ENCODE assay signal across 27 cellular contexts in genomic region chr2:68871159-68871764, GRCh38. TPM values are rescaled to one million over a fixed set of nuclear protein-coding genes. Genes with fewer than 3 reads are reported as not detected.
DNase-seq lines count a peak whose midpoint lies in the region; ATAC-seq, FAIRE-seq and TF ChIP-seq lines count a peak whose summit lies in the region.
"Had no signal": no experiment of that assay in that cellular context is flagged by ENCODE, and none has a peak within 500 bp of the region (broad histone marks: within the 10 kb centered on the region; RNA-seq: fewer than 3 reads in every experiment).

A gene with protein sequence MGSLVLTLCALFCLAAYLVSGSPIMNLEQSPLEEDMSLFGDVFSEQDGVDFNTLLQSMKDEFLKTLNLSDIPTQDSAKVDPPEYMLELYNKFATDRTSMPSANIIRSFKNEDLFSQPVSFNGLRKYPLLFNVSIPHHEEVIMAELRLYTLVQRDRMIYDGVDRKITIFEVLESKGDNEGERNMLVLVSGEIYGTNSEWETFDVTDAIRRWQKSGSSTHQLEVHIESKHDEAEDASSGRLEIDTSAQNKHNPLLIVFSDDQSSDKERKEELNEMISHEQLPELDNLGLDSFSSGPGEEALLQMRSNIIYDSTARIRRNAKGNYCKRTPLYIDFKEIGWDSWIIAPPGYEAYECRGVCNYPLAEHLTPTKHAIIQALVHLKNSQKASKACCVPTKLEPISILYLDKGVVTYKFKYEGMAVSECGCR (minus strand): TSS chr2:68871397. CDS start chr2:68871358, 39 bp downstream.

- H3K27ac ChIP-seq in right cardiac atrium (ENCODE audit: low read length) = peak within 1 kb of the TSS; percentile 91
- peak within 1 kb of the TSS; percentile 19; the same call in 2 of the 3 replicates for H3K27ac ChIP-seq in K562 (ENCODE audit: extremely low read depth, low read depth, low read length)
- H3K27ac ChIP-seq in right lobe of liver = no peak within 1 kb of the TSS
- H3K27ac ChIP-seq in tibial artery = no peak within 1 kb of the TSS
- H3K27ac ChIP-seq: A549, HL-60 had no signal

- no peaks in the 10 kb centered on the region for H3K27me3 ChIP-seq in right cardiac atrium (ENCODE audit: control insufficient read depth, insufficient read depth)
- H3K27me3 ChIP-seq in K562 (ENCODE audit: control insufficient read depth in 2 of 2, insufficient read depth in 2 of 2, low read length in 2 of 2) = no peaks in the 10 kb centered on the region
- no peaks in the 10 kb centered on the region for H3K27me3 ChIP-seq in right lobe of liver
- no peaks in the 10 kb centered on the region for H3K27me3 ChIP-seq in tibial artery
- H3K27me3 ChIP-seq: BLaER1 treated with 17β-estradiol and CSF1 and Interleukin-3, amounts not matched to agents 10 nM and 100 nM had no signal

- peak within 1 kb of the TSS; percentile 66 for H2AFZ ChIP-seq in K562 (ENCODE audit: low read depth, low read length)

- peak within 1 kb of the TSS in 1 of 2 experiments; percentile 14; a peak in 1 of 4 replicates for H3K9ac ChIP-seq in K562 (ENCODE audit: insufficient read depth in 1 of 2, low read depth in 2 of 2, low read length in 2 of 2)
- H3K9ac ChIP-seq: BLaER1 treated with 17β-estradiol and CSF1 and Interleukin-3, amounts not matched to agents 10 nM and 100 nM had no signal

- POLR2A ChIA-PET in K562 (lab: Yijun Ruan, JAX) = no interaction called here

- intact Hi-C loops in right cardiac atrium (cut with DNase I) (no loop called here), Right ventricle myocardium inferior (cut with DNase I) (no loop called here), K562 (cut with micrococcal nuclease) (no loop called here), right lobe of liver (cut with DNase I) (no loop called here), tibial artery (cut with DNase I; ENCODE audit: low total_unique reads) (no loop called here)

- no peaks in the 10 kb centered on the region for H3K36me3 ChIP-seq in K562 (ENCODE audit: control insufficient read depth, insufficient read depth, low read length)
- H3K36me3 ChIP-seq in right lobe of liver = no peaks in the 10 kb centered on the region
- H3K36me3 ChIP-seq in tibial artery = no peaks in the 10 kb centered on the region
- H3K36me3 ChIP-seq: BLaER1 treated with 17β-estradiol and CSF1 and Interleukin-3, amounts not matched to agents 10 nM and 100 nM had no signal

- no peak for TF ChIP-seq RAD21 in K562 (CRISPR knock-in tag; conservative IDR thresholded peaks at IDR 0.05 in 1 of 2, IDR thresholded peaks at IDR 0.05 in 1 of 2)

- no peak for TF ChIP-seq EP300 in K562 (IDR thresholded peaks at IDR 0.05; ENCODE audit: low read length)

- peak; percentile 46 for FAIRE-seq in K562 (lab: Jason Lieb, UNC)
- FAIRE-seq: D721Med, H54 had no signal

- no peaks in the 10 kb centered on the region for H3K4me1 ChIP-seq in right cardiac atrium (ENCODE audit: control insufficient read depth, insufficient read depth, low read length)
- peaks cover 0 to 12% of the 10 kb centered on the region in 2 experiments; a peak in 3 of 5 replicates for H3K4me1 ChIP-seq in K562 (replicated peaks in 1 of 2; ENCODE audit: control insufficient read depth in 2 of 2, insufficient read depth in 2 of 2, low read length in 2 of 2)
- no peaks in the 10 kb centered on the region for H3K4me1 ChIP-seq in right lobe of liver
- no peaks in the 10 kb centered on the region for H3K4me1 ChIP-seq in tibial artery
- H3K4me1 ChIP-seq: A549 had no signal

- CTCF ChIA-PET in K562 (lab: Yijun Ruan, JAX; ENCODE audit: low intra/inter-chr PET ratio) = no interaction called here

- H4K20me1 ChIP-seq in K562 (replicated peaks; ENCODE audit: control insufficient read depth, insufficient read depth, low read length) = no peaks in the 10 kb centered on the region
- H4K20me1 ChIP-seq: BLaER1 treated with 17β-estradiol and CSF1 and Interleukin-3, amounts not matched to agents 10 nM and 100 nM had no signal

- TF ChIP-seq POLR2A in K562 (conservative IDR thresholded peaks at IDR 0.05) = no peak
- no peak for TF ChIP-seq POLR2A in right lobe of liver (IDR thresholded peaks at IDR 0.05)

- WGBS in right cardiac atrium = 61% methylated on average over 6 of the region's 6 CpGs
- 30% methylated on average over 6 of the region's 6 CpGs for WGBS in K562 (ENCODE audit: insufficient coverage, low coverage, missing lambda C conversion rate)
- WGBS in right lobe of liver (ENCODE audit: insufficient coverage, low coverage, low lambda C conversion rate, missing lambda C conversion rate) = 71% methylated on average over 6 of the region's 6 CpGs

- in situ Hi-C loops in K562 (cut with MboI) = no loop called here

- ATAC-seq in right cardiac atrium (peak; percentile 71 to 83), Right ventricle myocardium inferior (no peak), K562 (no peak; the same call in 2 of the 3 replicates), right lobe of liver (peak in 1 of 4 donors; percentile 19)
- ATAC-seq: A549 had no signal

- H3K4me3 ChIP-seq in right cardiac atrium (ENCODE audit: low read length) = peak within 1 kb of the TSS; percentile 75
- no peak within 1 kb of the TSS for H3K4me3 ChIP-seq in K562
- H3K4me3 ChIP-seq in right lobe of liver = peak within 1 kb of the TSS; percentile 2 to 14 (median 9)
- H3K4me3 ChIP-seq in tibial artery = no peak within 1 kb of the TSS
- H3K4me3 ChIP-seq: A549; BLaER1 treated with 17β-estradiol and CSF1 and Interleukin-3, amounts not matched to agents 10 nM and 100 nM had no signal

- DNase-seq in right cardiac atrium (peak; percentile 25 to 62 (median 57)), Right ventricle myocardium inferior (ENCODE audit: missing footprints) (no peak), K562 (ENCODE audit: extremely low read depth in 1 of 4, low spot score in 3 of 4) (peak in 1 of 4 experiments; percentile 40), right lobe of liver (no peak), tibial artery (no peak), SKM-1 (lab: John Stamatoyannopoulos, UW; ENCODE audit: unreplicated experiment) (no peak), NK-92 (lab: John Stamatoyannopoulos, UW; ENCODE audit: unreplicated experiment) (no peak)
- DNase-seq: AML-193; CD4-positive, alpha-beta T cell; Kasumi-1; NCI-H1092 treated with DMSO at 0.1 percent for 48 hours; NCI-H1436; NCI-H187; NCI-H2081 treated with DMSO at 0.1 percent for 48 hours; NCI-H2171; NCI-H226; NCI-H510A treated with DMSO at 0.1 percent for 48 hours; NK-92 treated with Interleukin-12 subunit alpha and Interleukin-12 subunit beta, amount 100 ng/mL, for 24 hours; RPMI8226; SHP77 had no signal

- no peaks in the 10 kb centered on the region for H3K9me3 ChIP-seq in right cardiac atrium (ENCODE audit: control insufficient read depth, low read length)
- no peaks in the 10 kb centered on the region for H3K9me3 ChIP-seq in K562 (replicated peaks; ENCODE audit: control insufficient read depth, insufficient read depth, low read depth, low read length)
- no peaks in the 10 kb centered on the region for H3K9me3 ChIP-seq in right lobe of liver
- H3K9me3 ChIP-seq in tibial artery = no peaks in the 10 kb centered on the region
- H3K9me3 ChIP-seq: A549 had no signal

- no TSS peak for BruUV-seq in K562 (replicated peaks; lab: Mats Ljungman, UMichigan)

- H3K9me1 ChIP-seq in K562 (ENCODE audit: control insufficient read depth, insufficient read depth, low read length) = no peaks in the 10 kb centered on the region

- H3K4me2 ChIP-seq in K562 (ENCODE audit: insufficient read depth, low read length) = peak within 1 kb of the TSS; percentile 47
- H3K4me2 ChIP-seq: A549 had no signal

- no peaks in the 10 kb centered on the region for H3K79me2 ChIP-seq in K562 (ENCODE audit: control insufficient read depth, insufficient read depth, low read length)

- no peak for TF ChIP-seq CTCF in K562 (IDR thresholded peaks at IDR 0.05 in 2 of 3, conservative IDR thresholded peaks at IDR 0.05 in 1 of 3; ENCODE audit: insufficient read depth in 2 of 3, low read depth in 1 of 3, low read length in 3 of 3)
- TF ChIP-seq CTCF in right lobe of liver (IDR thresholded peaks at IDR 0.05) = no peak
- no peak for TF ChIP-seq CTCF in tibial artery (IDR thresholded peaks at IDR 0.05)

RNA-seq across cellular contexts. Expression of the gene that starts here (rescaled TPM):
- total RNA-seq in right cardiac atrium (1,000 to 10,000 TPM; 1,953 to 6,380 (median 2,692) TPM), Right ventricle myocardium inferior (0.35 TPM), K562 (2014; rRNA removed) (0.59 and 0.69 TPM in 2 replicates), K562 (2014; rRNA removed; fragmentation: Illumina TruSeq; extraction: Trizol) (0.73 and 1.3 TPM in 2 replicates), K562 (2015; rRNA removed; fragmentation: Illumina TruSeq; extraction: Trizol) (0.43 and 0.45 TPM in 2 replicates), K562 (2021) (0.89 and 0.91 TPM in 2 replicates), right lobe of liver (10 to 100 TPM in 1 of 6 experiments, 1 to 10 TPM in 5; 4.0 to 15.4 (median 6.0) TPM)
- polyA plus RNA-seq in right cardiac atrium (153 TPM), K562 (2011; rRNA removed) (0.18 and 0.40 TPM in 2 replicates), K562 (2014; fragmentation: Illumina TruSeq; extraction: Trizol) (0.73 and 1.2 TPM in 2 replicates), K562 (2014; fragmentation: Nextera tagmentation; extraction: Ambion mirVana) (under 1 TPM; 0.11 to 0.29 TPM), K562 (2014; rRNA removed) (0.15 and 1.1 TPM in 2 replicates)
- total RNA-seq in K562 (2011; cell fraction: chromatin; rRNA removed; ENCODE audit: low replicate concordance) = 0.86 and 1.8 TPM in 2 replicates
- 1.1 and 1.3 TPM in 2 replicates for total RNA-seq in K562 (2011; cell fraction: nucleolus; rRNA removed)
- total RNA-seq in K562 (2011; cell fraction: nucleoplasm; rRNA removed) = 1.6 and 2.1 TPM in 2 replicates
- 0.16 and 0.21 TPM in 2 replicates for polyA plus RNA-seq in K562 (2011; cell fraction: cytosol; rRNA removed)
- 0.18 and 0.81 TPM in 2 replicates for polyA plus RNA-seq in K562 (2011; cell fraction: nucleus; rRNA removed)
- polyA plus RNA-seq in K562 (2012) = 0.50 and 0.60 TPM in 2 replicates
- 0.27 and 1.6 TPM in 2 replicates for polyA minus RNA-seq in K562 (2011; rRNA and poly(A)+ RNA removed)
- polyA minus RNA-seq in K562 (2011; cell fraction: cytosol; rRNA and poly(A)+ RNA removed) = 1.5 TPM in 1 of 2 replicates, not detected in the other
- 0.22 and 1.3 TPM in 2 replicates for polyA minus RNA-seq in K562 (2011; cell fraction: nucleus; rRNA and poly(A)+ RNA removed)
- total RNA-seq: CD4-positive, alpha-beta T cell; M059J; SK-MEL-5 had no signal
- polyA plus RNA-seq: A549 had no signal

Comparison
In these comparisons a context has a peak if more than half of its experiments do, and no peak if none do; other contexts are left out.
1. RNA of the gene that starts here (total RNA-seq): 1,953 to 6,380 TPM in right cardiac atrium; 4.0 to 15.4 TPM in right lobe of liver, 0.43 to 2.1 TPM in K562 and 0.35 TPM in Right ventricle myocardium inferior (single experiment); every median in the first group is over 100 times any median in the second.
2. RNA of the gene that starts here (polyA plus RNA-seq): 153 TPM in right cardiac atrium (single experiment); 0.11 to 1.2 TPM in K562; every median in the first group is over 10 times any median in the second.
3. ATAC-seq: peak in right cardiac atrium (2 of 2); none in Right ventricle myocardium inferior (single experiment) and K562 (single experiment).
4. DNase-seq: peak in right cardiac atrium (3 of 3); none in Right ventricle myocardium inferior (single experiment), right lobe of liver (0 of 3), tibial artery (0 of 2), SKM-1 (single experiment) and NK-92 (single experiment).
5. H3K27ac ChIP-seq: peak in right cardiac atrium (single experiment) and K562 (single experiment); none in right lobe of liver (0 of 3) and tibial artery (0 of 2).
6. H3K4me3 ChIP-seq: peak in right cardiac atrium (single experiment) and right lobe of liver (3 of 3); none in K562 (single experiment) and tibial artery (0 of 2).